Comparison of ENCODE assay signal across 8 cellular contexts in the genomic region with DNA sequence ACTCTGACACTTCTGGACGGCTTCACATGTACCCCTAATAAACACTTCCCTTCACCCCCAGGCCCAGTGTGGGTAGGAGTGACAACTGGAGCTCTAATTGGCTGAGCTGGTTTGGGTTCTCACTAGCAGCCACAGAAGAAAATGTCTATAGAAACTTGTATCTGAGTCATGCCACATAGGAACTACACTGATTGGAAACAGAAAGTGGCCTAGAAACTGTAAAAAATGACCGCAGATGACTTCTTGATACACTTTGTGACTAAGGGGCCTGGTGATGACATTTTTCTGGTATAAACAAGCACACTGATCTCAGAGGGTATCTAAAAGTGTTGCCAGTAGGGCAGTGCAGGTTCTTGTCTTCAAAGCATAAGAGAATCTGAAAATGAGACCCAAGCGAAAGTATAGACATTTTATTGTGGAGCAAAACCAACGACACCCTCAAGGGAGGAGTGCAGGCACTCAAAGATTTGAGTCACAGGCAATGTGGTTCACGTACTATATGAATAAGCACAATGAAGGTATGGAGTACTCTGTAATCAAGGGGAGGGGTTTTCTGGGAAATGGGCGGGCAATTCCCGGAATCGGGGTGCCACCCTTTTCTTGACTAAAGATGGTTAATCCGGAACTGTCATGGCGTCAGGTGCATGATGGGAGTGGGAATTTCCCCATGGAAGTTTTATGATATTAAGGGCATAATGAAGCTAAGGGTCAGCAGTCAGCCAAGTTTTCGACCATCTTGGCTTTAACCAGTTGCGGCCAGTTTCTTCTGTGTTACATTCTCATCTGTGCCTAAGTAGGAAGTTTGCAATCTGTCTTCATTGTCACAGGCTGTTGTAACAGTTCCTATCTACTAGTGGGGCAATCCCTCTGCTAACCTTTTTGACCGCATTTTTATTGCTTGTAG. TPM values are rescaled to one million over a fixed set of nuclear protein-coding genes. Genes with fewer than 3 reads are reported as not detected.
DNase-seq lines count a peak whose midpoint lies in the region; ATAC-seq and TF ChIP-seq lines count a peak whose summit lies in the region.

A gene with protein sequence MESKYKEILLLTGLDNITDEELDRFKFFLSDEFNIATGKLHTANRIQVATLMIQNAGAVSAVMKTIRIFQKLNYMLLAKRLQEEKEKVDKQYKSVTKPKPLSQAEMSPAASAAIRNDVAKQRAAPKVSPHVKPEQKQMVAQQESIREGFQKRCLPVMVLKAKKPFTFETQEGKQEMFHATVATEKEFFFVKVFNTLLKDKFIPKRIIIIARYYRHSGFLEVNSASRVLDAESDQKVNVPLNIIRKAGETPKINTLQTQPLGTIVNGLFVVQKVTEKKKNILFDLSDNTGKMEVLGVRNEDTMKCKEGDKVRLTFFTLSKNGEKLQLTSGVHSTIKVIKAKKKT (minus strand): TSS at position 14 of the 904 bp plus-strand sequence. CDS start 3,267 bp downstream, outside the sequence.

- H3K9me3 ChIP-seq in PC-3 (ENCODE audit: low read length), result no peaks in the 10 kb centered on the region

- H2AFZ ChIP-seq in PC-3 (ENCODE audit: low read length), result peak within 1 kb of the TSS; percentile 56

- CTCF ChIA-PET in PC-3 (lab: Charles Lee), result no interaction called here

- no peaks in the 10 kb centered on the region for H3K36me3 Mint-ChIP-seq in nephron progenitor cell (ENCODE audit: low read depth)

- peak within 1 kb of the TSS; percentile 77 for H3K27ac Mint-ChIP-seq in nephron progenitor cell

- 68 to 75% methylated on average over 13 of the region's 13 CpGs for WGBS in lower leg skin, 2 donors

- BruUV-seq in PC-3 (replicated peaks; lab: Mats Ljungman, UMichigan), result no TSS peak

- no peaks in the 10 kb centered on the region for H3F3A ChIP-seq in PC-3 (ENCODE audit: low read length, unreplicated experiment)

- peaks cover 6% of the 10 kb centered on the region for H3K4me1 ChIP-seq in PC-3 (ENCODE audit: insufficient read depth, low read length)

- H3K27ac ChIP-seq in PC-3 (ENCODE audit: low read length), result peak within 1 kb of the TSS; percentile 30; the same call in 1 of the 2 replicates

- peak within 1 kb of the TSS; percentile 18; the same call in 1 of the 2 replicates for H3K4me3 ChIP-seq in PC-3 (ENCODE audit: low read length)
- H3K4me3 ChIP-seq in lower leg skin (ENCODE audit: low read depth, poor library complexity, severe bottlenecking), result no peak within 1 kb of the TSS

- POLR2A ChIA-PET in PC-3 (lab: Charles Lee; ENCODE audit: unreplicated experiment), result no interaction called here

- no peak within 1 kb of the TSS for H3K4me3 Mint-ChIP-seq in nephron progenitor cell

- TF ChIP-seq POLR2A in lower leg skin (IDR thresholded peaks at IDR 0.05), result no peak

- no peaks in the 10 kb centered on the region for H3K9me3 Mint-ChIP-seq in nephron progenitor cell

- no peak for TF ChIP-seq CTCF in PC-3 (conservative IDR thresholded peaks at IDR 0.05; ENCODE audit: low read depth, low read length)
- TF ChIP-seq CTCF in nephron progenitor cell (IDR thresholded peaks at IDR 0.05), result no peak
- TF ChIP-seq CTCF in lower leg skin (IDR thresholded peaks at IDR 0.05), result no peak

- intact Hi-C loops in PC-3 (cut with micrococcal nuclease), result loop anchor here (10.0 kb wide), 1 partner anchor 542 kb away; no protein-coding TSS in a partner anchor
- intact Hi-C loops in lower leg skin (cut with DNase I; ENCODE audit: low total_unique reads), result loop anchor here (10.0 kb wide), 1 partner anchor 872 kb away; no protein-coding TSS in a partner anchor

- no peaks in the 10 kb centered on the region for H3K9me2 ChIP-seq in PC-3 (replicated peaks; ENCODE audit: low read length)

- H3K27me3 ChIP-seq in PC-3 (ENCODE audit: low read length), result peaks cover 48% of the 10 kb centered on the region

- DNase-seq in PC-3, result peak; percentile 55
- peak; percentile 88 for DNase-seq in activated T-helper 1 cell treated with Interleukin-2 at 50 U/mL for 16 hours (ENCODE audit: low read depth)
- no peak for DNase-seq in nephron progenitor cell
- no peak for DNase-seq in HT-29 (ENCODE audit: low spot score)
- DNase-seq in DMS153 treated with DMSO at 0.1 percent for 48 hours (lab: John Stamatoyannopoulos, UW; ENCODE audit: unreplicated experiment), result no peak
- DNase-seq in lower leg skin (ENCODE audit: low spot score in 2 of 2), result no peak

- H3K36me3 ChIP-seq in PC-3 (ENCODE audit: low read depth, low read length), result no peaks in the 10 kb centered on the region

- H3K79me2 ChIP-seq in PC-3 (ENCODE audit: low read length), result no peaks in the 10 kb centered on the region

- peak within 1 kb of the TSS; percentile 53 for H3K4me2 ChIP-seq in PC-3 (ENCODE audit: low read length)

- no peaks in the 10 kb centered on the region for H4K20me1 ChIP-seq in PC-3 (ENCODE audit: low read length)

- H3K4me1 Mint-ChIP-seq in nephron progenitor cell, result peaks cover 32% of the 10 kb centered on the region

- ATAC-seq in GM18519 (IDR thresholded peaks at IDR 0.05; ENCODE audit: low FRiP score, unreplicated experiment) (peak; percentile 79), HG02840 (IDR thresholded peaks at IDR 0.05; ENCODE audit: low FRiP score, unreplicated experiment) (peak; percentile 83), PC-3 (peak; percentile 78)

- H3K27me3 Mint-ChIP-seq in nephron progenitor cell (ENCODE audit: low read depth, poor library complexity), result no peaks in the 10 kb centered on the region

- no peak within 1 kb of the TSS for H3K9ac ChIP-seq in PC-3 (ENCODE audit: low read length)

RNA-seq across cellular contexts. Expression of the gene that starts here (rescaled TPM):
- total RNA-seq in PC-3 (2014; rRNA removed) (not detected in 2 replicates), lower leg skin (1 to 10 TPM in 1 of 4 donors, under 1 TPM in 1, not detected in 2; 0.16 to 3.5 TPM)
- total RNA-seq in HT-29 (2014; rRNA removed; shearing (Covaris generic)), result not detected in 2 replicates

Comparison
In these comparisons a context has a peak if more than half of its experiments do, and no peak if none do; other contexts are left out.
1. Peak in DNase-seq, ATAC-seq, H3K4me3 ChIP-seq, H3K27ac ChIP-seq and H3K4me2 ChIP-seq in PC-3; RNA of the gene not detected or under 1 TPM.